Comparison of ENCODE assay signal across 16 cellular contexts in the genomic region with DNA sequence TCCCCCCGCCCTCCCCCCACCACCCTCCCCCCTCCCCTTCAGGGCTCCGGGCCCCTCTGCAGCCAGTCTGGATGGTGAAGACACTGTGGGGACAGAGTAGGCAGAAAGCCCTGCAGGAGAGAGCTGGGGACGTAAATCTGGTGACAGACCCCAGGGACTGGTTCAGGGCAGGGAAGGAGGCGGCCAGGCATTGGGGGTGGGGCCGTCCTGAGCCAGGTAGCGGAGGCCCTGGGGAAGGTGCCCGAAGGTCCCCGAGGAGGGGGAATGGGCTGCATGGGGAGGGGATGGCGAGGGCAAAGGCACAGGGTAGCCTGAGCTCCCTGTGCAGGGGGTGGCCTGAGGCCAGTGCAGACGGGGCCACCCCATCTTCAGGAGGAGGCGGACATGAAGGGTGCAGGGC. TPM values are rescaled to one million over a fixed set of nuclear protein-coding genes. Genes with fewer than 3 reads are reported as not detected.
DNase-seq lines count a peak whose midpoint lies in the region; ATAC-seq and TF ChIP-seq lines count a peak whose summit lies in the region.
"Had no signal": no experiment of that assay in that cellular context is flagged by ENCODE, and none has a peak within 500 bp of the region (broad histone marks: within the 10 kb centered on the region; RNA-seq: fewer than 3 reads in every experiment).

No MANE protein-coding gene starts in this region.

- H3F3A ChIP-seq in SK-N-SH (replicated peaks; ENCODE audit: insufficient read depth): no peaks in the 10 kb centered on the region

- H4K20me1 ChIP-seq in SK-N-SH (ENCODE audit: insufficient read depth): no peaks in the 10 kb centered on the region

- CTCF ChIA-PET in SK-N-SH (lab: Yijun Ruan, JAX): interaction anchor here (0.8 to 1.5 kb wide), 3 partner anchors 19 to 69 kb away, joined by 3 to 4 read pairs (median 3); no protein-coding TSS in a partner anchor
- CTCF ChIA-PET in activated CD4-positive, alpha-beta memory T cell treated with anti-CD3 and anti-CD28 coated beads for 36 hours (lab: Charles Lee): no interaction called here

- no peaks in the 10 kb centered on the region for H3K36me3 Mint-ChIP-seq in mesothelial cell of epicardium
- no peaks in the 10 kb centered on the region for H3K36me3 Mint-ChIP-seq in activated CD4-positive, alpha-beta memory T cell treated with anti-CD3 and anti-CD28 coated beads for 36 hours

- no peaks in the 10 kb centered on the region for H3K4me1 Mint-ChIP-seq in mesothelial cell of epicardium
- H3K4me1 Mint-ChIP-seq in activated CD4-positive, alpha-beta memory T cell treated with anti-CD3 and anti-CD28 coated beads for 36 hours (ENCODE audit: low read depth): no peaks in the 10 kb centered on the region

- no peak overlapping the region for H2AFZ ChIP-seq in SK-N-SH (ENCODE audit: low read depth)

- H3K27ac Mint-ChIP-seq in mesothelial cell of epicardium: no peak overlapping the region
- H3K27ac Mint-ChIP-seq in activated CD4-positive, alpha-beta memory T cell treated with anti-CD3 and anti-CD28 coated beads for 36 hours: no peak overlapping the region
- H3K27ac Mint-ChIP-seq: CD4-positive, alpha-beta T cell; H9 had no signal

- H3K36me3 ChIP-seq in SK-N-SH (replicated peaks in 1 of 2; ENCODE audit: control insufficient read depth in 1 of 2, insufficient read depth in 2 of 2, low read length in 1 of 2): no peaks in the 10 kb centered on the region
- no peaks in the 10 kb centered on the region for H3K36me3 ChIP-seq in WERI-Rb-1

- no peak overlapping the region for H3K4me2 ChIP-seq in SK-N-SH
- H3K4me2 ChIP-seq: A549 had no signal

- WGBS in SK-N-SH (ENCODE audit: low lambda C conversion rate): 4% methylated on average over 5 of the region's 11 CpGs

- H3K4me3 Mint-ChIP-seq in mesothelial cell of epicardium: no peak overlapping the region
- H3K4me3 Mint-ChIP-seq in activated CD4-positive, alpha-beta memory T cell treated with anti-CD3 and anti-CD28 coated beads for 36 hours: no peak overlapping the region
- H3K4me3 Mint-ChIP-seq: CD4-positive, alpha-beta T cell had no signal

- H3K9me2 ChIP-seq in SK-N-SH: no peaks in the 10 kb centered on the region

- H3K9me3 ChIP-seq in SK-N-SH (no peaks in the 10 kb centered on the region), WERI-Rb-1 (ENCODE audit: severe bottlenecking) (no peaks in the 10 kb centered on the region)
- H3K9me3 ChIP-seq: A549, Caco-2 had no signal

- ATAC-seq in SK-N-SH treated with all-trans-retinoic acid at 6 μM for 48 hours (peak; percentile 14; the same call in 1 of the 3 replicates), HG03135 (IDR thresholded peaks at IDR 0.05; ENCODE audit: unreplicated experiment) (no peak)

- TF ChIP-seq RAD21 in SK-N-SH (IDR thresholded peaks at IDR 0.05; ENCODE audit: low read length): no peak

- H3K9me3 Mint-ChIP-seq in mesothelial cell of epicardium: no peaks in the 10 kb centered on the region
- no peaks in the 10 kb centered on the region for H3K9me3 Mint-ChIP-seq in activated CD4-positive, alpha-beta memory T cell treated with anti-CD3 and anti-CD28 coated beads for 36 hours
- H3K9me3 Mint-ChIP-seq: CD4-positive, alpha-beta T cell; H9 had no signal

- intact Hi-C loops in activated CD4-positive, alpha-beta memory T cell treated with anti-CD3 and anti-CD28 coated beads for 36 hours (cut with micrococcal nuclease): no loop called here

- POLR2A ChIA-PET in SK-N-SH (lab: Yijun Ruan, JAX): no interaction called here
- POLR2A ChIA-PET in activated CD4-positive, alpha-beta memory T cell treated with anti-CD3 and anti-CD28 coated beads for 36 hours (lab: Charles Lee): no interaction called here

- no peaks in the 10 kb centered on the region for H3K79me2 ChIP-seq in SK-N-SH (ENCODE audit: insufficient read depth)

- no peaks in the 10 kb centered on the region for H3K4me1 ChIP-seq in SK-N-SH (ENCODE audit: control insufficient read depth in 1 of 2, insufficient read depth in 2 of 2, low read depth in 1 of 2, low read length in 1 of 2)
- H3K4me1 ChIP-seq: A549, Caco-2 had no signal

- TF ChIP-seq CTCF in SK-N-SH (IDR thresholded peaks at IDR 0.05) (no peak), WERI-Rb-1 (IDR thresholded peaks at IDR 0.05; ENCODE audit: low read depth, low read length) (no peak), mesothelial cell of epicardium (IDR thresholded peaks at IDR 0.05; ENCODE audit: unreplicated experiment) (no peak)

- TF ChIP-seq EP300 in SK-N-SH (IDR thresholded peaks at IDR 0.05; ENCODE audit: borderline replicate concordance in 1 of 2, low read depth in 1 of 2, low read length in 1 of 2): no peak

- H3K27me3 ChIP-seq in SK-N-SH (ENCODE audit: insufficient read depth): peaks cover 41% of the 10 kb centered on the region
- H3K27me3 ChIP-seq in WERI-Rb-1 (ENCODE audit: insufficient read depth, low read depth, severe bottlenecking): no peaks in the 10 kb centered on the region

- no peak overlapping the region for H3K4me3 ChIP-seq in SK-N-SH (ENCODE audit: low read depth in 2 of 2, low read length in 1 of 2)
- H3K4me3 ChIP-seq in WERI-Rb-1 (ENCODE audit: low read depth, low read length): no peak overlapping the region
- H3K4me3 ChIP-seq: A549 had no signal

- no peaks in the 10 kb centered on the region for H3K27me3 Mint-ChIP-seq in mesothelial cell of epicardium (ENCODE audit: low read depth)
- no peaks in the 10 kb centered on the region for H3K27me3 Mint-ChIP-seq in activated CD4-positive, alpha-beta memory T cell treated with anti-CD3 and anti-CD28 coated beads for 36 hours
- H3K27me3 Mint-ChIP-seq: CD4-positive, alpha-beta T cell had no signal

- DNase-seq in SK-N-SH: no peak
- DNase-seq in WERI-Rb-1: peak; percentile 55
- peak; percentile 61 for DNase-seq in left kidney (ENCODE audit: low read depth, low spot score)
- DNase-seq in mesothelial cell of epicardium (ENCODE audit: low spot score in 2 of 2, unreplicated experiment in 2 of 2): no peak
- no peak for DNase-seq in activated CD4-positive, alpha-beta memory T cell treated with anti-CD3 and anti-CD28 coated beads for 36 hours
- DNase-seq: AML-193; Caco-2; CD4-positive, alpha-beta T cell; GOT3; H9 had no signal

- no peak overlapping the region for H3K9ac ChIP-seq in SK-N-SH

- H3K27ac ChIP-seq in SK-N-SH (ENCODE audit: low read depth in 2 of 2, low read length in 1 of 2) (no peak overlapping the region), WERI-Rb-1 (peak overlapping the region; percentile 73)
- H3K27ac ChIP-seq: 22Rv1, A549, C4-2B had no signal

TF ChIP-seq in SK-N-SH treated with all-trans-retinoic acid at 6 μM for 48 hours, 23 proteins besides CTCF, POLR2A, EP300 and RAD21 (continues in another document):
- TF ChIP-seq CSDC2 (CRISPR knock-in tag; IDR thresholded peaks at IDR 0.05) (no peak), PPARA (CRISPR knock-in tag; IDR thresholded peaks at IDR 0.05; ENCODE audit: borderline replicate concordance) (no peak), ESRRG (CRISPR knock-in tag; IDR thresholded peaks at IDR 0.05) (no peak), BACH2 (CRISPR knock-in tag; IDR thresholded peaks at IDR 0.05; ENCODE audit: borderline replicate concordance) (no peak)

TF ChIP-seq in SK-N-SH, 30 proteins besides CTCF, POLR2A, EP300 and RAD21:
- no peak for TF ChIP-seq RXRA (IDR thresholded peaks at IDR 0.05; ENCODE audit: borderline replicate concordance, low read depth)
- no peak for TF ChIP-seq NRF1 (IDR thresholded peaks at IDR 0.05; ENCODE audit: low read depth, low read length)
- no peak for TF ChIP-seq RFX5 (IDR thresholded peaks at IDR 0.05; ENCODE audit: low read length)
- no peak for TF ChIP-seq JUND (IDR thresholded peaks at IDR 0.05)
- TF ChIP-seq FOXM1 (IDR thresholded peaks at IDR 0.05; ENCODE audit: low read depth): no peak
- TF ChIP-seq TCF12 (IDR thresholded peaks at IDR 0.05): no peak
- no peak for TF ChIP-seq TEAD4 (IDR thresholded peaks at IDR 0.05; ENCODE audit: borderline replicate concordance, insufficient read depth)
- TF ChIP-seq GABPA (IDR thresholded peaks at IDR 0.05; ENCODE audit: low read depth): no peak
- TF ChIP-seq NFIC (IDR thresholded peaks at IDR 0.05; ENCODE audit: borderline replicate concordance): no peak
- TF ChIP-seq, protein P1, sequence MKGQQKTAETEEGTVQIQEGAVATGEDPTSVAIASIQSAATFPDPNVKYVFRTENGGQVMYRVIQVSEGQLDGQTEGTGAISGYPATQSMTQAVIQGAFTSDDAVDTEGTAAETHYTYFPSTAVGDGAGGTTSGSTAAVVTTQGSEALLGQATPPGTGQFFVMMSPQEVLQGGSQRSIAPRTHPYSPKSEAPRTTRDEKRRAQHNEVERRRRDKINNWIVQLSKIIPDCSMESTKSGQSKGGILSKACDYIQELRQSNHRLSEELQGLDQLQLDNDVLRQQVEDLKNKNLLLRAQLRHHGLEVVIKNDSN (IDR thresholded peaks at IDR 0.05; ENCODE audit: borderline replicate concordance, low read depth): no peak
- TF ChIP-seq, protein P2, sequence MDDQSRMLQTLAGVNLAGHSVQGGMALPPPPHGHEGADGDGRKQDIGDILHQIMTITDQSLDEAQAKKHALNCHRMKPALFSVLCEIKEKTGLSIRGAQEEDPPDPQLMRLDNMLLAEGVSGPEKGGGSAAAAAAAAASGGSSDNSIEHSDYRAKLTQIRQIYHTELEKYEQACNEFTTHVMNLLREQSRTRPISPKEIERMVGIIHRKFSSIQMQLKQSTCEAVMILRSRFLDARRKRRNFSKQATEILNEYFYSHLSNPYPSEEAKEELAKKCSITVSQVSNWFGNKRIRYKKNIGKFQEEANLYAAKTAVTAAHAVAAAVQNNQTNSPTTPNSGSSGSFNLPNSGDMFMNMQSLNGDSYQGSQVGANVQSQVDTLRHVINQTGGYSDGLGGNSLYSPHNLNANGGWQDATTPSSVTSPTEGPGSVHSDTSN (IDR thresholded peaks at IDR 0.05): no peak
- no peak for TF ChIP-seq SIN3A (IDR thresholded peaks at IDR 0.05; ENCODE audit: borderline replicate concordance, low read depth, low read length)
- no peak for TF ChIP-seq MXI1 (IDR thresholded peaks at IDR 0.05; ENCODE audit: low read depth, low read length)

RNA-seq across cellular contexts. Expression of gene CACNA1H, which starts 26.3 kb away (rescaled TPM):
- not detected in 2 replicates for polyA plus RNA-seq in SK-N-SH (2012; rRNA removed)
- not detected in 2 replicates for polyA plus RNA-seq in SK-N-SH (2012; cell fraction: cytosol; rRNA removed)
- not detected in 2 replicates for polyA plus RNA-seq in SK-N-SH (2012; cell fraction: nucleus; rRNA removed)
- total RNA-seq in mesothelial cell of epicardium: 40.8 to 49.1 TPM (median 41.8 TPM) in 3 replicates
- total RNA-seq in activated CD4-positive, alpha-beta memory T cell treated with anti-CD3 and anti-CD28 coated beads for 36 hours: under 1 TPM; 0.26 to 0.61 TPM

RNA-seq across cellular contexts. Expression of gene C1QTNF8, which starts 30.5 kb away (rescaled TPM):
- polyA plus RNA-seq in SK-N-SH (2012; rRNA removed): not detected in 2 replicates
- polyA plus RNA-seq in SK-N-SH (2012; cell fraction: cytosol; rRNA removed): not detected in 2 replicates
- polyA plus RNA-seq in SK-N-SH (2012; cell fraction: nucleus; rRNA removed): not detected in 2 replicates
- 0.20 TPM in 1 of 3 replicates, not detected in the others for total RNA-seq in mesothelial cell of epicardium
- total RNA-seq in activated CD4-positive, alpha-beta memory T cell treated with anti-CD3 and anti-CD28 coated beads for 36 hours: not detected
- total RNA-seq: Caco-2; CD4-positive, alpha-beta T cell; H9 had no signal
- polyA plus RNA-seq: A549, BJ had no signal

RNA-seq across cellular contexts. Expression of gene SSTR5, which starts 54.0 kb away (rescaled TPM):
- not detected in 2 replicates for polyA plus RNA-seq in SK-N-SH (2012; rRNA removed)
- polyA plus RNA-seq in SK-N-SH (2012; cell fraction: cytosol; rRNA removed): 0.01 TPM in 1 of 2 replicates, not detected in the other
- not detected in 2 replicates for polyA plus RNA-seq in SK-N-SH (2012; cell fraction: nucleus; rRNA removed)
- total RNA-seq in mesothelial cell of epicardium: not detected in 3 replicates
- not detected for total RNA-seq in activated CD4-positive, alpha-beta memory T cell treated with anti-CD3 and anti-CD28 coated beads for 36 hours
- total RNA-seq: CD4-positive, alpha-beta T cell had no signal
- polyA plus RNA-seq: BJ had no signal

Comparison
In these comparisons a context has a peak if more than half of its experiments do, and no peak if none do; other contexts are left out.
1. DNase-seq: peak in WERI-Rb-1 (single experiment) and left kidney (single experiment); none in SK-N-SH (single experiment), mesothelial cell of epicardium (0 of 2) and activated CD4-positive, alpha-beta memory T cell treated with anti-CD3 and anti-CD28 coated beads for 36 hours (single experiment).
2. RNA of gene CACNA1H, which starts 26.3 kb away (total RNA-seq): 40.8 to 49.1 TPM in mesothelial cell of epicardium; 0.26 to 0.61 TPM in activated CD4-positive, alpha-beta memory T cell treated with anti-CD3 and anti-CD28 coated beads for 36 hours; every median in the first group is over 10 times any median in the second.